ENCODE assay signal across 1 cellular context in genomic region chr3:42012935-42013651, GRCh38.
TF ChIP-seq lines count a peak whose summit lies in the region.

No MANE protein-coding gene starts in this region.

TF ChIP-seq in HepG2, 621 proteins besides CTCF, POLR2A, EP300 and RAD21 (continued from another document and continues in another):
- no peak for TF ChIP-seq KIAA2018 (CRISPR knock-in tag; IDR thresholded peaks at IDR 0.05; ENCODE audit: borderline replicate concordance)
- no peak for TF ChIP-seq ZNF615 (CRISPR knock-in tag; IDR thresholded peaks at IDR 0.05; ENCODE audit: borderline replicate concordance)
- TF ChIP-seq DNMT1 (CRISPR knock-in tag; IDR thresholded peaks at IDR 0.05) = no peak
- no peak for TF ChIP-seq ARHGAP35 (CRISPR knock-in tag; IDR thresholded peaks at IDR 0.05; ENCODE audit: borderline replicate concordance)
- no peak for TF ChIP-seq ZNF563 (CRISPR knock-in tag; IDR thresholded peaks at IDR 0.05)
- no peak for TF ChIP-seq ZBTB7A (CRISPR knock-in tag; IDR thresholded peaks at IDR 0.05)
- TF ChIP-seq ATF1 (CRISPR knock-in tag; IDR thresholded peaks at IDR 0.05) = no peak
- no peak for TF ChIP-seq FOSL2 (CRISPR knock-in tag; IDR thresholded peaks at IDR 0.05)
- no peak for TF ChIP-seq ZNF317 (CRISPR knock-in tag; IDR thresholded peaks at IDR 0.05)
- no peak for TF ChIP-seq MTF2 (CRISPR knock-in tag; IDR thresholded peaks at IDR 0.05; ENCODE audit: borderline replicate concordance)
- no peak for TF ChIP-seq ZNF143 (CRISPR knock-in tag; IDR thresholded peaks at IDR 0.05)
- TF ChIP-seq KLF6 (CRISPR knock-in tag; IDR thresholded peaks at IDR 0.05) = no peak
- no peak for TF ChIP-seq ZNF430 (CRISPR knock-in tag; IDR thresholded peaks at IDR 0.05)
- no peak for TF ChIP-seq ZNF30 (CRISPR knock-in tag; IDR thresholded peaks at IDR 0.05)
- TF ChIP-seq ZNF7 (CRISPR knock-in tag; IDR thresholded peaks at IDR 0.05) = 0 out of 2 replicates have a peak, but pooled peaks have one; percentile 38
- no peak for TF ChIP-seq REST (IDR thresholded peaks at IDR 0.05; ENCODE audit: borderline replicate concordance in 1 of 2, low read depth in 1 of 2, low read length in 2 of 2)
- TF ChIP-seq EED (CRISPR knock-in tag; IDR thresholded peaks at IDR 0.05) = peak; percentile 8; the same call in 1 of the 2 replicates
- no peak for TF ChIP-seq PHF20 (CRISPR knock-in tag; IDR thresholded peaks at IDR 0.05)
- TF ChIP-seq ZNF251 (CRISPR knock-in tag; IDR thresholded peaks at IDR 0.05) = no peak
- TF ChIP-seq ZNF572 (CRISPR knock-in tag; IDR thresholded peaks at IDR 0.05) = no peak
- no peak for TF ChIP-seq AKNA (CRISPR knock-in tag; IDR thresholded peaks at IDR 0.05; ENCODE audit: borderline replicate concordance)
- TF ChIP-seq MAFF (IDR thresholded peaks at IDR 0.05; ENCODE audit: low read depth, low read length) = no peak
- peak; percentile 21; the same call in 1 of the 2 replicates for TF ChIP-seq ZNF609 (CRISPR knock-in tag; IDR thresholded peaks at IDR 0.05; ENCODE audit: borderline replicate concordance)
- TF ChIP-seq ZNF367 (CRISPR knock-in tag; IDR thresholded peaks at IDR 0.05; ENCODE audit: borderline replicate concordance) = no peak
- no peak for TF ChIP-seq MAFK (conservative IDR thresholded peaks at IDR 0.05 in 1 of 2, IDR thresholded peaks at IDR 0.05 in 1 of 2; ENCODE audit: low read length in 2 of 2)
- peak; percentile 50 for TF ChIP-seq CBX1 (IDR thresholded peaks at IDR 0.05; ENCODE audit: low read depth)
- no peak for TF ChIP-seq ZNF253 (CRISPR knock-in tag; IDR thresholded peaks at IDR 0.05; ENCODE audit: borderline replicate concordance)
- 0 out of 2 replicates have a peak, but pooled peaks have one; percentile 14 for TF ChIP-seq SP4 (CRISPR knock-in tag; IDR thresholded peaks at IDR 0.05)
- 0 out of 2 replicates have a peak, but pooled peaks have one; percentile 43 for TF ChIP-seq ZNF414 (CRISPR knock-in tag; IDR thresholded peaks at IDR 0.05)
- peak; percentile 29; the same call in 1 of the 2 replicates for TF ChIP-seq ADNP (CRISPR knock-in tag; IDR thresholded peaks at IDR 0.05)
- no peak for TF ChIP-seq TFE3 (CRISPR knock-in tag; IDR thresholded peaks at IDR 0.05)
- TF ChIP-seq RBM39 (IDR thresholded peaks at IDR 0.05; ENCODE audit: low read depth, low read length, poor library complexity, severe bottlenecking) = no peak
- TF ChIP-seq HOXA3 (CRISPR knock-in tag; IDR thresholded peaks at IDR 0.05) = peak; percentile 46; the same call in 1 of the 2 replicates
- TF ChIP-seq ZNF670 (CRISPR knock-in tag; IDR thresholded peaks at IDR 0.05; ENCODE audit: borderline replicate concordance) = no peak
- no peak for TF ChIP-seq NAIF1 (CRISPR knock-in tag; IDR thresholded peaks at IDR 0.05; ENCODE audit: borderline replicate concordance)
- 0 out of 2 replicates have a peak, but pooled peaks have one; percentile 25 for TF ChIP-seq PCBP1 (IDR thresholded peaks at IDR 0.05; ENCODE audit: borderline replicate concordance, low read depth, low read length)
- no peak for TF ChIP-seq CC2D1A (CRISPR knock-in tag; IDR thresholded peaks at IDR 0.05)
